Comparison of ENCODE assay signal across 8 cellular contexts in genomic region chr1:193185861-193186714, GRCh38. TPM values are rescaled to one million over a fixed set of nuclear protein-coding genes. Genes with fewer than 3 reads are reported as not detected.
A peak's percentile ranks its signal among the peaks of the same experiment; 100 is the strongest.
DNase-seq lines count a peak whose midpoint lies in the region; ATAC-seq and TF ChIP-seq lines count a peak whose summit lies in the region.

Gene B3GALT2, minus strand, starts transcription at chr1:193186613. Its CDS starts 5,051 bp downstream, at chr1:193181562.

- no peaks in the 10 kb centered on the region for H3K9me3 ChIP-seq in effector memory CD4-positive, alpha-beta T cell (ENCODE audit: control insufficient read depth, low read length)
- no peaks in the 10 kb centered on the region for H3K9me3 ChIP-seq in mucosa of descending colon
- H3K9me3 ChIP-seq in upper lobe of right lung = no peaks in the 10 kb centered on the region

- peak within 1 kb of the TSS; percentile 40 for H3K27ac ChIP-seq in effector memory CD4-positive, alpha-beta T cell (ENCODE audit: insufficient read depth, low read length, poor library complexity, severe bottlenecking)
- peak within 1 kb of the TSS; percentile 44 for H3K27ac ChIP-seq in upper lobe of right lung

- H3K27me3 ChIP-seq in effector memory CD4-positive, alpha-beta T cell (replicated peaks; ENCODE audit: control insufficient read depth, insufficient read depth, low read length, poor library complexity, severe bottlenecking) = no peaks in the 10 kb centered on the region
- no peaks in the 10 kb centered on the region for H3K27me3 ChIP-seq in upper lobe of right lung

- H3K4me3 ChIP-seq in effector memory CD4-positive, alpha-beta T cell (ENCODE audit: insufficient read depth, low read depth, low read length, poor library complexity, severe bottlenecking) = peak within 1 kb of the TSS; percentile 39
- H3K4me3 ChIP-seq in mucosa of descending colon (no peak within 1 kb of the TSS), upper lobe of right lung (peak within 1 kb of the TSS; percentile 45)

- intact Hi-C loops in mucosa of descending colon (cut with DNase I, micrococcal nuclease) (loop anchor here in 1 of 2 donors (10.0 kb wide), 2 partner anchors 219 to 1109 kb away; no protein-coding TSS in a partner anchor), upper lobe of right lung (cut with DNase I) (no loop called here)

- in situ Hi-C loops in SK-MEL-5 (cut with HindIII; ENCODE audit: low pct_unique_long_range_greater_than_20kb, low sequenced_read_pairs) = loop anchor here (25.0 kb wide), 1 partner anchor 151 kb away; no protein-coding TSS in a partner anchor

- DNase-seq in Ammon's horn (ENCODE audit: low spot score) (peak; percentile 85), SK-MEL-5 (ENCODE audit: low read depth, low spot score) (peak; percentile 80), mucosa of descending colon (peak in 1 of 3 donors; percentile 67), upper lobe of right lung (no peak), 8988T (no peak), GDM1 (lab: John Stamatoyannopoulos, UW) (no peak)
- DNase-seq in effector memory CD4-positive, alpha-beta T cell = no peak

- TF ChIP-seq CTCF in mucosa of descending colon (IDR thresholded peaks at IDR 0.05) = no peak
- TF ChIP-seq CTCF in upper lobe of right lung (IDR thresholded peaks at IDR 0.05) = no peak

- ATAC-seq in HG03432 (IDR thresholded peaks at IDR 0.05; ENCODE audit: unreplicated experiment) = peak; percentile 46
- peak; percentile 73 for ATAC-seq in mucosa of descending colon
- peak; percentile 39 for ATAC-seq in upper lobe of right lung

- H3K4me1 ChIP-seq in effector memory CD4-positive, alpha-beta T cell (ENCODE audit: control insufficient read depth, insufficient read depth, low read length, poor library complexity, severe bottlenecking) = peaks cover 3% of the 10 kb centered on the region
- H3K4me1 ChIP-seq in mucosa of descending colon (ENCODE audit: low read depth) (peaks cover 34% of the 10 kb centered on the region), upper lobe of right lung (peaks cover 37% of the 10 kb centered on the region)

- no peaks in the 10 kb centered on the region for H3K36me3 ChIP-seq in effector memory CD4-positive, alpha-beta T cell (ENCODE audit: control insufficient read depth, insufficient read depth, low read length)
- H3K36me3 ChIP-seq in mucosa of descending colon (ENCODE audit: low read depth) (no peaks in the 10 kb centered on the region), upper lobe of right lung (no peaks in the 10 kb centered on the region)

RNA-seq across cellular contexts. Expression of gene B3GALT2, which starts in this region (rescaled TPM):
- total RNA-seq in SK-MEL-5 (2014; rRNA removed; shearing (Covaris generic)) = 0.40 TPM in 2 replicates
- 0.09 and 0.21 TPM in 2 replicates for polyA plus RNA-seq in SK-MEL-5 (2015; cell fraction: cytosol; rRNA removed)
- 0.06 and 0.35 TPM in 2 replicates for polyA plus RNA-seq in SK-MEL-5 (2015; cell fraction: nucleus; rRNA removed)
- 1 to 10 TPM in 1 of 3 donors, under 1 TPM in 2; 0.43 to 1.5 (median 0.67) TPM for total RNA-seq in mucosa of descending colon
- total RNA-seq in upper lobe of right lung = 6.8 TPM

Comparison
In these comparisons a context has a peak if more than half of its experiments do, and no peak if none do; other contexts are left out.
1. Peak in DNase-seq in SK-MEL-5; RNA of the gene not detected or under 1 TPM.